22 cellular contexts compared by ENCODE assay signal in genomic region chr12:49471557-49471956, GRCh38.
"Had no signal": no experiment of that assay in that cellular context is flagged by ENCODE, and none has a peak within 500 bp of the region (broad histone marks: within the 10 kb centered on the region; RNA-seq: fewer than 3 reads in every experiment).

No MANE protein-coding gene starts in this region.

- ATAC-seq: activated CD4-positive, CD25-positive, alpha-beta regulatory T cell treated with anti-CD3 and anti-CD28 coated beads, Interleukin-2, amount 50 U/mL, for 24 hours; activated T-cell treated with anti-CD3 and anti-CD28 coated beads, Interleukin-2, amount 50 U/mL, for 72 hours; gastrocnemius medialis; left ventricle myocardium superior; natural killer cell had no signal

- H3K4me1 ChIP-seq: breast epithelium, esophagus squamous epithelium, testis had no signal

- H3K36me3 ChIP-seq: breast epithelium, esophagus squamous epithelium, gastrocnemius medialis had no signal

- H3K4me3 ChIP-seq: breast epithelium, coronary artery, esophagus squamous epithelium, gastrocnemius medialis, testis had no signal

- H3K27me3 ChIP-seq: breast epithelium, esophagus squamous epithelium, gastrocnemius medialis, testis had no signal

- H3K9me3 ChIP-seq: breast epithelium, esophagus squamous epithelium, gastrocnemius medialis, testis had no signal

- DNase-seq: activated CD4-positive, alpha-beta memory T cell treated with anti-CD3 and anti-CD28 coated beads, Interleukin-2, amount 10 ng/mL, durations not matched to agents 7 days and 5 days; activated CD4-positive, alpha-beta T cell treated with anti-CD3 and anti-CD28 coated beads, Interleukin-2, amount 10 ng/mL, durations not matched to agents 24 days and 14 days; activated effector memory CD4-positive, alpha-beta T cell treated with Interleukin-2 at 50 U/mL for 16 hours; activated naive CD4-positive, alpha-beta T cell treated with anti-CD3 and anti-CD28 coated beads for 36 hours; activated naive CD8-positive, alpha-beta T cell treated with anti-CD3 and anti-CD28 coated beads, Interleukin-2, amount 10 ng/mL, durations not matched to agents 7 days and 5 days; activated T-cell treated with anti-CD3 and anti-CD28 coated beads, Interleukin-2, amount 50 U/mL, for 72 hours; amniotic stem cell; cerebellar nuclear complex; esophagus squamous epithelium; gastrocnemius medialis; hypothalamus; left ventricle myocardium superior; mammary epithelial cell; natural killer cell; stimulated activated CD4-positive, alpha-beta T cell treated with anti-CD3 and anti-CD28 coated beads, Interleukin-2, amount 100 ng/mL, for 48 hours; stimulated activated CD8-positive, alpha-beta memory T cell treated with anti-CD3 and anti-CD28 coated beads, Interleukin-4, amount 100 ng/mL, for 48 hours; stimulated activated naive CD4-positive, alpha-beta T cell; testis had no signal

- H3K27ac ChIP-seq: breast epithelium, coronary artery, esophagus squamous epithelium, gastrocnemius medialis, testis, VCaP had no signal
